ENCODE assay signal across 11 cellular contexts in genomic region chr5:40277161-40277906, GRCh38.
DNase-seq lines count a peak whose midpoint lies in the region; ATAC-seq, FAIRE-seq and TF ChIP-seq lines count a peak whose summit lies in the region.
"Had no signal": no experiment of that assay in that cellular context is flagged by ENCODE, and none has a peak within 500 bp of the region (broad histone marks: within the 10 kb centered on the region; RNA-seq: fewer than 3 reads in every experiment).

No MANE protein-coding gene starts in this region.

- H3K36me3 ChIP-seq in colonic mucosa, result no peaks in the 10 kb centered on the region

- ATAC-seq in GM18858 (IDR thresholded peaks at IDR 0.05; ENCODE audit: unreplicated experiment), result peak; percentile 69

- H3K27ac Mint-ChIP-seq in T-helper 1 cell treated with Interleukin-12 subunit alpha and Interleukin-12 subunit beta and Interleukin-4 antibody, amounts not matched to agents 30 μg/mL and 1 μg/mL, for 36 hours, result peak overlapping the region; percentile 91

- H3K4me1 Mint-ChIP-seq in T-helper 1 cell treated with Interleukin-12 subunit alpha and Interleukin-12 subunit beta and Interleukin-4 antibody, amounts not matched to agents 30 μg/mL and 1 μg/mL, for 36 hours (ENCODE audit: low read depth), result peaks cover 48% of the 10 kb centered on the region

- H3K36me3 Mint-ChIP-seq in T-helper 1 cell treated with Interleukin-12 subunit alpha and Interleukin-12 subunit beta and Interleukin-4 antibody, amounts not matched to agents 30 μg/mL and 1 μg/mL, for 36 hours (ENCODE audit: low read depth), result peaks cover 8% of the 10 kb centered on the region

- H3K4me3 ChIP-seq in colonic mucosa, result no peak overlapping the region

- no peak for TF ChIP-seq CTCF in colonic mucosa (IDR thresholded peaks at IDR 0.05)

- intact Hi-C loops in colonic mucosa (cut with DNase I), result no loop called here

- no peak overlapping the region for H3K27ac ChIP-seq in colonic mucosa

- no peaks in the 10 kb centered on the region for H3K9me3 Mint-ChIP-seq in T-helper 1 cell treated with Interleukin-12 subunit alpha and Interleukin-12 subunit beta and Interleukin-4 antibody, amounts not matched to agents 30 μg/mL and 1 μg/mL, for 36 hours

- TF ChIP-seq POLR2A in H54 (IDR thresholded peaks at IDR 0.05; ENCODE audit: low read depth, low read length), result no peak

- H3K4me1 ChIP-seq in colonic mucosa, result no peaks in the 10 kb centered on the region

- peak overlapping the region; percentile 27 for H3K4me3 Mint-ChIP-seq in T-helper 1 cell treated with Interleukin-12 subunit alpha and Interleukin-12 subunit beta and Interleukin-4 antibody, amounts not matched to agents 30 μg/mL and 1 μg/mL, for 36 hours

- FAIRE-seq in H54 (lab: Jason Lieb, UNC), result peak; percentile 66
- FAIRE-seq in HTR-8/SVneo (lab: Jason Lieb, UNC), result no peak
- FAIRE-seq: keratinocyte had no signal

- H3K27me3 Mint-ChIP-seq in T-helper 1 cell treated with Interleukin-12 subunit alpha and Interleukin-12 subunit beta and Interleukin-4 antibody, amounts not matched to agents 30 μg/mL and 1 μg/mL, for 36 hours (ENCODE audit: low read depth), result no peaks in the 10 kb centered on the region

- H3K27me3 ChIP-seq in colonic mucosa, result no peaks in the 10 kb centered on the region

- no peak overlapping the region for H3K9ac ChIP-seq in colonic mucosa (ENCODE audit: low read depth in 2 of 2, low read length in 2 of 2)

- DNase-seq in H54 (ENCODE audit: insufficient read length, low spot score) (no peak), mesenteric fat pad (ENCODE audit: low spot score) (no peak), colonic mucosa (no peak), HTR-8/SVneo (ENCODE audit: insufficient read length, low spot score) (no peak), HUDEP-2 (lab: John Stamatoyannopoulos, UW; ENCODE audit: unreplicated experiment in 76 of 76) (no peak)
- DNase-seq in stimulated activated CD4-positive, alpha-beta T cell treated with anti-CD3 and anti-CD28 coated beads, Interleukin-12 subunit alpha, Interleukin-12 subunit beta, amount 100 ng/mL, for 48 hours (ENCODE audit: low read depth in 2 of 3, low spot score in 1 of 3), result peak; percentile 21 to 49 (median 29)
- DNase-seq: NCI-H2171, T1000 had no signal

- no peaks in the 10 kb centered on the region for H3K9me3 ChIP-seq in colonic mucosa

Comparison
In these comparisons a context has a peak if more than half of its experiments do, and no peak if none do; other contexts are left out.
1. DNase-seq: peak in stimulated activated CD4-positive, alpha-beta T cell treated with anti-CD3 and anti-CD28 coated beads, Interleukin-12 subunit alpha, Interleukin-12 subunit beta, amount 100 ng/mL, for 48 hours (3 of 3); none in H54 (single experiment), mesenteric fat pad (single experiment), colonic mucosa (single experiment), HTR-8/SVneo (single experiment) and HUDEP-2 (0 of 76).